In the genomic region with DNA sequence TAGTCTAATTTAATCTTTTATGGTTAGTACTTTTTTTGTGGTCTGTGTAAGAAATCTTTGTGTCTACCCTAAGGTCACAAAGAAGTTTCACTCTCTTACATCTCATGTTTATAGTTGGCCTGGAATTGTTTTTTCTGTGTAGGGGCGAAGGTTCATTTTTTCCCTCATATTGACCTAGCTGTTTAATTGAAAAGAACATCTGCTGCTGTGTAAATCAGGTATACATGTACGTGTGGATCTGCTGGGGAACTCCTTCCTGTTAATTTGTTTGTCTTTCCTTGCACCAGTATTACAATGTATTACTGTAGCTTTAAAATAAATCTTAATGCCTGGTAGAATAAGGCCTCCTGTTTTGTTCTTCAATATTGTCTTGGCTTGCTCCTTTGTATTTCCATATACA, we compare ENCODE assay signal across 18 cellular contexts. TPM values are rescaled to one million over a fixed set of nuclear protein-coding genes. Genes with fewer than 3 reads are reported as not detected.
DNase-seq lines count a peak whose midpoint lies in the region; ATAC-seq, FAIRE-seq and TF ChIP-seq lines count a peak whose summit lies in the region.
"Had no signal": no experiment of that assay in that cellular context is flagged by ENCODE, and none has a peak within 500 bp of the region (broad histone marks: within the 10 kb centered on the region; RNA-seq: fewer than 3 reads in every experiment).

No MANE protein-coding gene starts in this region.

- no peak overlapping the region for H3K4me3 ChIP-seq in thyroid gland (replicated peaks in 1 of 3)
- no peak overlapping the region for H3K4me3 ChIP-seq in CD8-positive, alpha-beta T cell (ENCODE audit: low read depth, low read length)
- no peak overlapping the region for H3K4me3 ChIP-seq in esophagus squamous epithelium
- H3K4me3 ChIP-seq: testis had no signal

- CTCF ChIA-PET in CD8-positive, alpha-beta T cell (lab: Charles Lee) = interaction anchor here (0.7 to 2.6 kb wide), 4 partner anchors 25 to 303 kb away, joined by 3 to 13 read pairs (median 3); no protein-coding TSS in a partner anchor
- CTCF ChIA-PET in activated CD8-positive, alpha-beta T cell treated with anti-CD3 and anti-CD28 coated beads for 36 hours (lab: Charles Lee) = interaction anchor here (0.6 to 2.3 kb wide), 12 partner anchors 8 to 135 kb away, joined by 3 to 16 read pairs (median 3); partner anchors contain the start of gene EXOSC2

- H3K9me3 Mint-ChIP-seq in activated T-cell treated with anti-CD3 and anti-CD28 coated beads, Interleukin-2, amount 50 U/mL, for 72 hours = no peaks in the 10 kb centered on the region
- no peaks in the 10 kb centered on the region for H3K9me3 Mint-ChIP-seq in activated T-cell treated with anti-CD3 and anti-CD28 coated beads, Interleukin-2, amount 50 U/mL, for 24 hours
- H3K9me3 Mint-ChIP-seq in CD8-positive, alpha-beta T cell = no peaks in the 10 kb centered on the region
- no peaks in the 10 kb centered on the region for H3K9me3 Mint-ChIP-seq in activated CD8-positive, alpha-beta T cell treated with anti-CD3 and anti-CD28 coated beads for 36 hours
- H3K9me3 Mint-ChIP-seq: activated naive CD4-positive, alpha-beta T cell treated with anti-CD3 and anti-CD28 coated beads, Interleukin-2, amount 50 U/mL, for 72 hours; CD8-positive, alpha-beta memory T cell; T-helper 1 cell treated with Interleukin-12 subunit alpha and Interleukin-12 subunit beta and Interleukin-4 antibody, amounts not matched to agents 30 μg/mL and 1 μg/mL, for 36 hours had no signal

- H3K9me3 ChIP-seq in thyroid gland = no peaks in the 10 kb centered on the region
- H3K9me3 ChIP-seq in CD8-positive, alpha-beta T cell (ENCODE audit: low read length) = no peaks in the 10 kb centered on the region
- no peaks in the 10 kb centered on the region for H3K9me3 ChIP-seq in esophagus squamous epithelium
- H3K9me3 ChIP-seq: testis had no signal

- no peaks in the 10 kb centered on the region for H3K36me3 ChIP-seq in thyroid gland
- H3K36me3 ChIP-seq in CD8-positive, alpha-beta T cell (ENCODE audit: insufficient read depth, low read length) = no peaks in the 10 kb centered on the region
- H3K36me3 ChIP-seq in esophagus squamous epithelium = no peaks in the 10 kb centered on the region

- no peak for TF ChIP-seq CTCF in thyroid gland (IDR thresholded peaks at IDR 0.05)
- TF ChIP-seq CTCF in CD8-positive, alpha-beta T cell (IDR thresholded peaks at IDR 0.05) = no peak
- TF ChIP-seq CTCF in esophagus squamous epithelium (IDR thresholded peaks at IDR 0.05) = no peak
- TF ChIP-seq CTCF in activated CD8-positive, alpha-beta T cell treated with anti-CD3 and anti-CD28 coated beads for 36 hours (IDR thresholded peaks at IDR 0.05) = no peak

- intact Hi-C loops in thyroid gland (cut with DNase I) (no loop called here), esophagus squamous epithelium (cut with DNase I) (no loop called here)
- intact Hi-C loops in CD8-positive, alpha-beta T cell (cut with DNase I, micrococcal nuclease) = no loop called here
- intact Hi-C loops in activated CD8-positive, alpha-beta T cell treated with anti-CD3 and anti-CD28 coated beads for 36 hours (cut with micrococcal nuclease) = no loop called here

- DNase-seq in activated T-cell treated with anti-CD3 and anti-CD28 coated beads, Interleukin-2, amount 50 U/mL, for 72 hours = no peak
- no peak for DNase-seq in activated T-cell treated with anti-CD3 and anti-CD28 coated beads, Interleukin-2, amount 50 U/mL, for 24 hours
- DNase-seq in NCI-H2196 treated with DMSO at 0.1 percent for 48 hours (lab: John Stamatoyannopoulos, UW; ENCODE audit: unreplicated experiment) = peak; percentile 51
- DNase-seq in thyroid gland = no peak
- DNase-seq in CD8-positive, alpha-beta T cell = no peak
- DNase-seq in esophagus squamous epithelium (lab: John Stamatoyannopoulos, UW) = no peak
- DNase-seq in activated CD8-positive, alpha-beta T cell treated with anti-CD3 and anti-CD28 coated beads for 36 hours = no peak
- DNase-seq: activated CD4-positive, CD25-positive, alpha-beta regulatory T cell treated with anti-CD3 and anti-CD28 coated beads, Interleukin-2, amount 50 U/mL, for 72 hours; activated CD8-positive, alpha-beta memory T cell treated with anti-CD3 and anti-CD28 coated beads, Interleukin-2, amount 50 U/mL, for 48 hours; CD8-positive, alpha-beta memory T cell; naive thymus-derived CD4-positive, alpha-beta T cell; NCI-H446 treated with DMSO at 0.1 percent for 48 hours; retina; testis had no signal

- no peaks in the 10 kb centered on the region for H3K27me3 ChIP-seq in thyroid gland
- no peaks in the 10 kb centered on the region for H3K27me3 ChIP-seq in CD8-positive, alpha-beta T cell (ENCODE audit: insufficient read depth, low read length)
- no peaks in the 10 kb centered on the region for H3K27me3 ChIP-seq in esophagus squamous epithelium
- H3K27me3 ChIP-seq: testis had no signal

- no peak overlapping the region for H3K4me3 Mint-ChIP-seq in activated T-cell treated with anti-CD3 and anti-CD28 coated beads, Interleukin-2, amount 50 U/mL, for 72 hours
- no peak overlapping the region for H3K4me3 Mint-ChIP-seq in activated T-cell treated with anti-CD3 and anti-CD28 coated beads, Interleukin-2, amount 50 U/mL, for 24 hours
- no peak overlapping the region for H3K4me3 Mint-ChIP-seq in CD8-positive, alpha-beta T cell
- no peak overlapping the region for H3K4me3 Mint-ChIP-seq in activated CD8-positive, alpha-beta T cell treated with anti-CD3 and anti-CD28 coated beads for 36 hours
- H3K4me3 Mint-ChIP-seq: brain; CD8-positive, alpha-beta memory T cell; naive thymus-derived CD4-positive, alpha-beta T cell; T-helper 1 cell treated with Interleukin-12 subunit alpha and Interleukin-12 subunit beta and Interleukin-4 antibody, amounts not matched to agents 30 μg/mL and 1 μg/mL, for 36 hours had no signal

- peak; percentile 26 for FAIRE-seq in endometrium (lab: Jason Lieb, UNC)

- peak overlapping the region; percentile 58 for H3K27ac Mint-ChIP-seq in activated T-cell treated with anti-CD3 and anti-CD28 coated beads, Interleukin-2, amount 50 U/mL, for 72 hours
- H3K27ac Mint-ChIP-seq in activated T-cell treated with anti-CD3 and anti-CD28 coated beads, Interleukin-2, amount 50 U/mL, for 24 hours = no peak overlapping the region
- H3K27ac Mint-ChIP-seq in CD8-positive, alpha-beta T cell = no peak overlapping the region
- no peak overlapping the region for H3K27ac Mint-ChIP-seq in activated CD8-positive, alpha-beta T cell treated with anti-CD3 and anti-CD28 coated beads for 36 hours
- H3K27ac Mint-ChIP-seq: activated naive CD4-positive, alpha-beta T cell treated with anti-CD3 and anti-CD28 coated beads, Interleukin-2, amount 50 U/mL, for 72 hours; naive thymus-derived CD4-positive, alpha-beta T cell; T-helper 1 cell treated with Interleukin-12 subunit alpha and Interleukin-12 subunit beta and Interleukin-4 antibody, amounts not matched to agents 30 μg/mL and 1 μg/mL, for 36 hours had no signal

- H3K36me3 Mint-ChIP-seq in activated T-cell treated with anti-CD3 and anti-CD28 coated beads, Interleukin-2, amount 50 U/mL, for 72 hours (ENCODE audit: insufficient read depth in 2 of 2) = peaks cover 0 to 2% of the 10 kb centered on the region in 2 donors
- H3K36me3 Mint-ChIP-seq in activated T-cell treated with anti-CD3 and anti-CD28 coated beads, Interleukin-2, amount 50 U/mL, for 24 hours (ENCODE audit: low read depth) = peaks cover 3% of the 10 kb centered on the region
- no peaks in the 10 kb centered on the region for H3K36me3 Mint-ChIP-seq in CD8-positive, alpha-beta T cell
- H3K36me3 Mint-ChIP-seq in activated CD8-positive, alpha-beta T cell treated with anti-CD3 and anti-CD28 coated beads for 36 hours (ENCODE audit: low read depth) = no peaks in the 10 kb centered on the region

- no peaks in the 10 kb centered on the region for H3K27me3 Mint-ChIP-seq in activated T-cell treated with anti-CD3 and anti-CD28 coated beads, Interleukin-2, amount 50 U/mL, for 72 hours (ENCODE audit: low read depth)
- H3K27me3 Mint-ChIP-seq in activated T-cell treated with anti-CD3 and anti-CD28 coated beads, Interleukin-2, amount 50 U/mL, for 24 hours = no peaks in the 10 kb centered on the region
- no peaks in the 10 kb centered on the region for H3K27me3 Mint-ChIP-seq in CD8-positive, alpha-beta T cell (ENCODE audit: low read depth)
- no peaks in the 10 kb centered on the region for H3K27me3 Mint-ChIP-seq in activated CD8-positive, alpha-beta T cell treated with anti-CD3 and anti-CD28 coated beads for 36 hours
- H3K27me3 Mint-ChIP-seq: brain; CD8-positive, alpha-beta memory T cell; naive thymus-derived CD4-positive, alpha-beta T cell had no signal

- 67 to 75% methylated on average over 2 of the region's 2 CpGs for WGBS in thyroid gland, 2 donors
- 72 to 77% methylated on average over 2 of the region's 2 CpGs for WGBS in esophagus squamous epithelium, 2 donors

- H3K27ac ChIP-seq in thyroid gland (peak overlapping the region; percentile 31 to 87 (median 75)), esophagus squamous epithelium (no peak overlapping the region)
- H3K27ac ChIP-seq in CD8-positive, alpha-beta T cell (ENCODE audit: low read depth, low read length) = no peak overlapping the region
- H3K27ac ChIP-seq: testis had no signal

- H3K4me1 ChIP-seq in thyroid gland (peaks cover 31 to 34% of the 10 kb centered on the region in 2 donors), esophagus squamous epithelium (peaks cover 0 to 16% (median 11%) of the 10 kb centered on the region in 3 donors)
- no peaks in the 10 kb centered on the region for H3K4me1 ChIP-seq in CD8-positive, alpha-beta T cell (ENCODE audit: insufficient read depth, low read length)
- H3K4me1 ChIP-seq: testis had no signal

- H3K4me1 Mint-ChIP-seq in activated T-cell treated with anti-CD3 and anti-CD28 coated beads, Interleukin-2, amount 50 U/mL, for 72 hours (ENCODE audit: low read depth) = peaks cover 30% of the 10 kb centered on the region
- peaks cover 31% of the 10 kb centered on the region for H3K4me1 Mint-ChIP-seq in activated T-cell treated with anti-CD3 and anti-CD28 coated beads, Interleukin-2, amount 50 U/mL, for 24 hours (ENCODE audit: low read depth)
- H3K4me1 Mint-ChIP-seq in CD8-positive, alpha-beta T cell (ENCODE audit: low read depth) = peaks cover 28% of the 10 kb centered on the region
- peaks cover 18% of the 10 kb centered on the region for H3K4me1 Mint-ChIP-seq in activated CD8-positive, alpha-beta T cell treated with anti-CD3 and anti-CD28 coated beads for 36 hours (ENCODE audit: low read depth)

- no peak for ATAC-seq in activated T-cell treated with anti-CD3 and anti-CD28 coated beads, Interleukin-2, amount 50 U/mL, for 72 hours (replicated peaks in 1 of 2)
- ATAC-seq in CD8-positive, alpha-beta T cell = no peak
- no peak for ATAC-seq in activated CD8-positive, alpha-beta T cell treated with anti-CD3 and anti-CD28 coated beads for 36 hours
- ATAC-seq: activated naive CD4-positive, alpha-beta T cell treated with anti-CD3 and anti-CD28 coated beads, Interleukin-2, amount 50 U/mL, for 72 hours; naive thymus-derived CD4-positive, alpha-beta T cell had no signal

- no peak for TF ChIP-seq POLR2A in thyroid gland (IDR thresholded peaks at IDR 0.05)
- TF ChIP-seq POLR2A in esophagus squamous epithelium (IDR thresholded peaks at IDR 0.05) = no peak

- POLR2A ChIA-PET in CD8-positive, alpha-beta T cell (lab: Charles Lee) = interaction anchor here (0.6 kb wide), 1 partner anchor 1637 kb away, joined by 3 read pairs; no protein-coding TSS in a partner anchor
- POLR2A ChIA-PET in activated CD8-positive, alpha-beta T cell treated with anti-CD3 and anti-CD28 coated beads for 36 hours (lab: Charles Lee) = no interaction called here

RNA-seq across cellular contexts. Expression of gene EXOSC2, which starts 37.8 kb away (rescaled TPM):
- total RNA-seq in activated T-cell treated with anti-CD3 and anti-CD28 coated beads, Interleukin-2, amount 50 U/mL, for 72 hours = 10 to 100 TPM; 43.7 to 55.0 TPM
- total RNA-seq in thyroid gland (10 to 100 TPM; 19.2 to 21.6 (median 20.3) TPM), esophagus squamous epithelium (10 to 100 TPM; 11.8 to 32.8 (median 28.2) TPM)
- total RNA-seq in CD8-positive, alpha-beta T cell = 10 to 100 TPM; 59.1 to 59.9 TPM
- 10 to 100 TPM; 82.1 to 82.5 TPM for total RNA-seq in activated CD8-positive, alpha-beta T cell treated with anti-CD3 and anti-CD28 coated beads for 36 hours

Comparison
In these comparisons a context has a peak if more than half of its experiments do, and no peak if none do; other contexts are left out.
1. H3K27ac ChIP-seq: peak in thyroid gland (3 of 3); none in CD8-positive, alpha-beta T cell (single experiment) and esophagus squamous epithelium (0 of 4).